In genomic region chr13:111066544-111066943, GRCh38 we compare ENCODE assay signal across 10 cellular contexts. TPM values are rescaled to one million over a fixed set of nuclear protein-coding genes. Genes with fewer than 3 reads are reported as not detected.
A peak's percentile ranks its signal among the peaks of the same experiment; 100 is the strongest.
DNase-seq lines count a peak whose midpoint lies in the region; ATAC-seq and TF ChIP-seq lines count a peak whose summit lies in the region.
"Had no signal": no experiment of that assay in that cellular context is flagged by ENCODE, and none has a peak within 500 bp of the region (broad histone marks: within the 10 kb centered on the region; RNA-seq: fewer than 3 reads in every experiment).

No MANE protein-coding gene starts in this region.

- H3K27ac ChIP-seq in adrenal gland: peak overlapping the region; percentile 73 to 96 (median 90)
- peak overlapping the region in 6 of 8 donors; percentile 62 to 82 (median 75) for H3K27ac ChIP-seq in spleen

- peaks cover 13% of the 10 kb centered on the region for H3K4me1 Mint-ChIP-seq in T-helper 2 cell treated with Interferon-gamma antibody and Interleukin-4, amounts not matched to agents 5 μg/mL and 100 μg/mL, for 36 hours (ENCODE audit: low read depth)

- intact Hi-C loops in adrenal gland (cut with DNase I): loop anchor here (5.0 kb wide), 2 partner anchors 151 to 156 kb away; no protein-coding TSS in a partner anchor
- intact Hi-C loops in left colon (cut with DNase I, micrococcal nuclease): loop anchor here in 1 of 2 donors (10.0 kb wide), 1 partner anchor 158 kb away; no protein-coding TSS in a partner anchor
- intact Hi-C loops in spleen (cut with DNase I; ENCODE audit: low total_unique reads): no loop called here

- TF ChIP-seq POLR2A in adrenal gland (IDR thresholded peaks at IDR 0.05): peak in 1 of 2 donors; percentile 77
- no peak for TF ChIP-seq POLR2A in spleen (IDR thresholded peaks at IDR 0.05)

- no peak overlapping the region for H3K27ac Mint-ChIP-seq in T-helper 2 cell treated with Interferon-gamma antibody and Interleukin-4, amounts not matched to agents 5 μg/mL and 100 μg/mL, for 36 hours

- WGBS in adrenal gland, 4 donors: 14 to 24% (median 16%) methylated on average over 17 to 22 of the region's 22 CpGs
- WGBS in spleen, 5 donors: 21 to 49% (median 38%) methylated on average over 22 of the region's 22 CpGs

- no peaks in the 10 kb centered on the region for H3K36me3 ChIP-seq in adrenal gland (replicated peaks in 1 of 2)
- H3K36me3 ChIP-seq in spleen: no peaks in the 10 kb centered on the region

- no peak for DNase-seq in T-helper 2 cell treated with Interferon-gamma antibody and Interleukin-4, amounts not matched to agents 5 μg/mL and 100 μg/mL, for 36 hours (ENCODE audit: low spot score)
- DNase-seq in T-helper 2 cell: no peak
- peak; percentile 48 to 84 (median 81) for DNase-seq in adrenal gland
- no peak for DNase-seq in left colon
- no peak for DNase-seq in spleen
- DNase-seq in COR-L47 (lab: John Stamatoyannopoulos, UW): no peak
- no peak for DNase-seq in NCI-H2196 (lab: John Stamatoyannopoulos, UW; ENCODE audit: unreplicated experiment)
- DNase-seq: NCI-H1694 had no signal

- no peaks in the 10 kb centered on the region for H3K27me3 ChIP-seq in adrenal gland
- H3K27me3 ChIP-seq in spleen (replicated peaks in 1 of 7): peaks cover 0 to 39% (median 6%) of the 10 kb centered on the region in 7 donors

- H3K9me3 Mint-ChIP-seq in T-helper 2 cell treated with Interferon-gamma antibody and Interleukin-4, amounts not matched to agents 5 μg/mL and 100 μg/mL, for 36 hours: peaks cover 9% of the 10 kb centered on the region

- H3K9me3 ChIP-seq in adrenal gland (replicated peaks in 1 of 3) (no peaks in the 10 kb centered on the region), spleen (peaks cover 0 to 14% (median 12%) of the 10 kb centered on the region in 8 donors)
- H3K9me3 ChIP-seq: A549 had no signal

- H3K36me3 Mint-ChIP-seq in T-helper 2 cell treated with Interferon-gamma antibody and Interleukin-4, amounts not matched to agents 5 μg/mL and 100 μg/mL, for 36 hours (ENCODE audit: low read depth): peaks cover 7% of the 10 kb centered on the region

- peak; percentile 38 for ATAC-seq in left colon
- no peak for ATAC-seq in GM21717 (IDR thresholded peaks at IDR 0.05; ENCODE audit: unreplicated experiment)

- TF ChIP-seq CTCF in adrenal gland (IDR thresholded peaks at IDR 0.05) (no peak), spleen (IDR thresholded peaks at IDR 0.05 in 8 of 11, conservative IDR thresholded peaks at IDR 0.05 in 3 of 11) (no peak)

- peaks cover 57% of the 10 kb centered on the region for H3K27me3 Mint-ChIP-seq in T-helper 2 cell treated with Interferon-gamma antibody and Interleukin-4, amounts not matched to agents 5 μg/mL and 100 μg/mL, for 36 hours (ENCODE audit: low read depth)

- peak overlapping the region; percentile 72 for H3K4me3 Mint-ChIP-seq in T-helper 2 cell treated with Interferon-gamma antibody and Interleukin-4, amounts not matched to agents 5 μg/mL and 100 μg/mL, for 36 hours

- H3K4me3 ChIP-seq in adrenal gland: peak overlapping the region in 2 of 4 donors; percentile 60 to 81
- peak overlapping the region in 4 of 8 donors; percentile 42 to 75 (median 52) for H3K4me3 ChIP-seq in spleen

- peaks cover 0 to 4% of the 10 kb centered on the region in 2 donors for H3K4me1 ChIP-seq in adrenal gland (replicated peaks in 1 of 2)
- H3K4me1 ChIP-seq in spleen: peaks cover 0 to 20% (median 15%) of the 10 kb centered on the region in 6 donors
- H3K4me1 ChIP-seq: A549 had no signal

RNA-seq across cellular contexts. Expression of gene ARHGEF7, which starts 48.6 kb away (rescaled TPM):
- total RNA-seq in adrenal gland (10 to 100 TPM; 25.3 to 69.3 (median 57.6) TPM), left colon (10 to 100 TPM; 53.0 to 53.5 TPM), spleen (100 to 1,000 TPM; 102 to 192 (median 145) TPM)
- polyA plus RNA-seq in adrenal gland (10 to 100 TPM; 34.5 to 36.5 (median 36.1) TPM), spleen (10 to 100 TPM; 18.0 to 39.1 (median 32.1) TPM)

Comparison
In these comparisons a context has a peak if more than half of its experiments do, and no peak if none do; other contexts are left out.
1. DNase-seq: peak in adrenal gland (7 of 7); none in T-helper 2 cell treated with Interferon-gamma antibody and Interleukin-4, amounts not matched to agents 5 μg/mL and 100 μg/mL, for 36 hours (single experiment), T-helper 2 cell (0 of 5), left colon (0 of 2), spleen (single experiment), COR-L47 (single experiment) and NCI-H2196 (single experiment).